ENCODE assay signal across 18 cellular contexts in the genomic region with DNA sequence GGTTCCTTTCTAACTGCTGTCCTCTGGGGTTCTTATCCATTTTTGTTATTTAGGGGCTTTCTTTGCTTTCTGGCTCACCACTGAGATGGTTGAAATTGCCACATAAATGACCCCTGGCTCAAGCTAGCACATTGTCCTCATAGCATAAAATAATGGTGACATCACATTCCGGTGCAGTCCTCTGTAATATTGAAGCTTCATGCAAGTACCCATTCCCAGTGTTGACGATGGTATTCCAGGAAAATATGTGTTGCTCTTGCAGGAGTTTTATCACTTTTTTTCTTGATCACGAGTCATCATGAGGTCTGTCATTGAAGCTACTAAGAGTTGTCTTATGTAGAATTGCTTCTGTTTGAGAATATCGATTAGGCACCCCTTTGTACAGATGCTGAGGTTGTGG. TPM values are rescaled to one million over a fixed set of nuclear protein-coding genes. Genes with fewer than 3 reads are reported as not detected.
DNase-seq lines count a peak whose midpoint lies in the region; ATAC-seq, FAIRE-seq and TF ChIP-seq lines count a peak whose summit lies in the region.
"Had no signal": no experiment of that assay in that cellular context is flagged by ENCODE, and none has a peak within 500 bp of the region (broad histone marks: within the 10 kb centered on the region; RNA-seq: fewer than 3 reads in every experiment).

No MANE protein-coding gene starts in this region.

- DNase-seq in HTR-8/SVneo (ENCODE audit: insufficient read length, low spot score) (peak; percentile 20), caudate nucleus (lab: John Stamatoyannopoulos, UW) (no peak), left lobe of liver (ENCODE audit: low spot score) (no peak), aorta (no peak), ACHN (no peak), GM19240 (ENCODE audit: insufficient read length, low spot score) (no peak), GM12892 (ENCODE audit: insufficient read length) (no peak)
- DNase-seq: activated CD4-positive, CD25-positive, alpha-beta regulatory T cell treated with anti-CD3 and anti-CD28 coated beads, Interleukin-2, amount 50 U/mL, for 72 hours; activated CD8-positive, alpha-beta memory T cell treated with anti-CD3 and anti-CD28 coated beads, Interleukin-2, amount 10 ng/mL, durations not matched to agents 7 days and 5 days; C1 segment of cervical spinal cord; DMS 273 treated with DMSO at 0.1 percent for 48 hours; NCI-H1436; NCI-H82; occipital lobe; sigmoid colon; stimulated activated CD4-positive, alpha-beta T cell treated with anti-CD3 and anti-CD28 coated beads, Interleukin-2, amount 100 ng/mL, for 24 hours had no signal

- no peak for TF ChIP-seq POLR2A in GM12892 (IDR thresholded peaks at IDR 0.05; ENCODE audit: low read depth, low read length)

- no peaks in the 10 kb centered on the region for H3K27me3 ChIP-seq in aorta (ENCODE audit: control insufficient read depth in 1 of 2, insufficient read depth in 2 of 2, low read length in 1 of 2)
- H3K27me3 ChIP-seq: sigmoid colon had no signal

- H3K36me3 ChIP-seq in aorta (ENCODE audit: control insufficient read depth in 1 of 2, insufficient read depth in 2 of 2, low read length in 1 of 2) = no peaks in the 10 kb centered on the region

- H3K9me3 ChIP-seq in aorta (ENCODE audit: control insufficient read depth, low read length) = no peaks in the 10 kb centered on the region
- H3K9me3 ChIP-seq: sigmoid colon had no signal

- in situ Hi-C loops in ACHN (cut with HindIII; ENCODE audit: low pct_ligation_motif_present, low pct_unique_long_range_greater_than_20kb, low sequenced_read_pairs) = no loop called here

- no peak for FAIRE-seq in HTR-8/SVneo (lab: Jason Lieb, UNC)
- FAIRE-seq in GM12892 (lab: Jason Lieb, UNC) = no peak

- 62 to 70% methylated on average over 4 of the region's 4 CpGs for WGBS in aorta, 2 donors

- peak overlapping the region; percentile 61 for H3K27ac ChIP-seq in caudate nucleus (ENCODE audit: low read depth, low read length)
- H3K27ac ChIP-seq in aorta (ENCODE audit: low read depth in 1 of 2, low read length in 2 of 2) = peak overlapping the region in 1 of 2 donors; percentile 27
- H3K27ac ChIP-seq: sigmoid colon had no signal

- H3K4me3 ChIP-seq in aorta (ENCODE audit: low read length in 2 of 2) = no peak overlapping the region
- H3K4me3 ChIP-seq: coronary artery, sigmoid colon had no signal

- H3K4me1 ChIP-seq in aorta (ENCODE audit: control insufficient read depth in 1 of 2, insufficient read depth in 2 of 2, low read length in 2 of 2) = peaks cover 0 to 10% of the 10 kb centered on the region in 2 donors

- peak; percentile 29 for ATAC-seq in left lobe of liver
- ATAC-seq in aorta (ENCODE audit: low FRiP score) = peak; percentile 40
- ATAC-seq: activated CD8-positive, alpha-beta memory T cell treated with anti-CD3 and anti-CD28 coated beads, Interleukin-2, amount 10 ng/mL, durations not matched to agents 7 days and 5 days; SK-N-SH treated with all-trans-retinoic acid at 6 μM for 48 hours had no signal

- intact Hi-C loops in aorta (cut with DNase I) = no loop called here

RNA-seq across cellular contexts. Expression of a gene that starts 56.1 kb away (rescaled TPM):
- total RNA-seq in left lobe of liver = 14.7 TPM
- total RNA-seq in aorta = 10 to 100 TPM; 60.8 to 82.2 TPM
- polyA plus RNA-seq in aorta = 10 to 100 TPM; 12.9 to 27.2 TPM
- 18.4 TPM for polyA plus RNA-seq in GM12892 (2012; ENCODE audit: missing spikeins)
